ENCODE assay signal across 16 cellular contexts in genomic region chr11:118061401-118062125, GRCh38. TPM values are rescaled to one million over a fixed set of nuclear protein-coding genes. Genes with fewer than 3 reads are reported as not detected.
DNase-seq lines count a peak whose midpoint lies in the region; ATAC-seq and TF ChIP-seq lines count a peak whose summit lies in the region.
"Had no signal": no experiment of that assay in that cellular context is flagged by ENCODE, and none has a peak within 500 bp of the region (broad histone marks: within the 10 kb centered on the region; RNA-seq: fewer than 3 reads in every experiment).

No MANE protein-coding gene starts in this region.

- intact Hi-C loops in cardiac septum (cut with DNase I), result no loop called here
- intact Hi-C loops in Right ventricle myocardium superior (cut with DNase I), result no loop called here
- intact Hi-C loops in sciatic nerve (cut with DNase I), result no loop called here

- H3K4me3 Mint-ChIP-seq in osteocyte (ENCODE audit: unreplicated experiment), result no peak overlapping the region
- H3K4me3 Mint-ChIP-seq: CD8-positive, alpha-beta memory T cell; HFFc6 had no signal

- no peak for TF ChIP-seq CTCF in osteocyte (IDR thresholded peaks at IDR 0.05)

- H3K4me1 Mint-ChIP-seq in osteocyte (ENCODE audit: unreplicated experiment), result no peaks in the 10 kb centered on the region

- no peak overlapping the region for H3K27ac Mint-ChIP-seq in osteocyte (ENCODE audit: unreplicated experiment)
- H3K27ac Mint-ChIP-seq: CD8-positive, alpha-beta memory T cell; HFFc6 had no signal

- peaks cover 10% of the 10 kb centered on the region for H3K27me3 Mint-ChIP-seq in osteocyte (ENCODE audit: unreplicated experiment)

- peak; percentile 62 for DNase-seq in cardiac septum (ENCODE audit: low spot score)
- DNase-seq in Right ventricle myocardium superior, result no peak
- DNase-seq in left kidney (ENCODE audit: low read depth, low spot score), result peak; percentile 52
- DNase-seq in sciatic nerve (ENCODE audit: low spot score), result peak; percentile 18
- no peak for DNase-seq in osteocyte (ENCODE audit: extremely low spot score, unreplicated experiment)
- DNase-seq: 8988T; AML-193; CD8-positive, alpha-beta memory T cell; DND-41; GDM1; HCEC 1CT; HFFc6 had no signal

- no peaks in the 10 kb centered on the region for H3K9me3 Mint-ChIP-seq in osteocyte (ENCODE audit: unreplicated experiment)
- H3K9me3 Mint-ChIP-seq: CD8-positive, alpha-beta memory T cell; HFFc6 had no signal

- ATAC-seq in Right ventricle myocardium superior (ENCODE audit: poor library complexity) (no peak), sciatic nerve (no peak), HG02610 (IDR thresholded peaks at IDR 0.05; ENCODE audit: unreplicated experiment) (no peak), HG03039 (IDR thresholded peaks at IDR 0.05; ENCODE audit: unreplicated experiment) (no peak)

- no peaks in the 10 kb centered on the region for H3K36me3 Mint-ChIP-seq in osteocyte (ENCODE audit: unreplicated experiment)
- H3K36me3 Mint-ChIP-seq: CD8-positive, alpha-beta memory T cell had no signal

RNA-seq across cellular contexts. Expression of gene TMPRSS4, which starts 15.3 kb away (rescaled TPM):
- total RNA-seq in cardiac septum (0.32 TPM), Right ventricle myocardium superior (not detected), sciatic nerve (not detected), osteocyte (not detected in 2 replicates)
- total RNA-seq: CD8-positive, alpha-beta memory T cell; H4; HFFc6 had no signal

RNA-seq across cellular contexts. Expression of gene SMIM35, which starts 25.2 kb away (rescaled TPM):
- total RNA-seq in cardiac septum (not detected), Right ventricle myocardium superior (not detected), sciatic nerve (not detected), osteocyte (not detected in 2 replicates)
- total RNA-seq: Caco-2, H4, HFFc6 had no signal

Comparison
In these comparisons a context has a peak if more than half of its experiments do, and no peak if none do; other contexts are left out.
1. DNase-seq: peak in cardiac septum (single experiment), left kidney (single experiment) and sciatic nerve (single experiment); none in Right ventricle myocardium superior (single experiment) and osteocyte (single experiment).